Comparison of ENCODE assay signal across 26 cellular contexts in genomic region chr1:156900019-156900718, GRCh38. TPM values are rescaled to one million over a fixed set of nuclear protein-coding genes. Genes with fewer than 3 reads are reported as not detected.
DNase-seq lines count a peak whose midpoint lies in the region; ATAC-seq and TF ChIP-seq lines count a peak whose summit lies in the region.
"Had no signal": no experiment of that assay in that cellular context is flagged by ENCODE, and none has a peak within 500 bp of the region (broad histone marks: within the 10 kb centered on the region; RNA-seq: fewer than 3 reads in every experiment).

No MANE protein-coding gene starts in this region.

- H3K9me3 ChIP-seq in skeletal muscle tissue (ENCODE audit: control insufficient read depth in 3 of 3, low read length in 3 of 3) = no peaks in the 10 kb centered on the region
- H3K9me3 ChIP-seq: esophagus squamous epithelium, thoracic aorta had no signal

- DNase-seq in activated CD4-positive, alpha-beta T cell treated with anti-CD3 and anti-CD28 coated beads, Interleukin-2, amount 10 ng/mL, durations not matched to agents 7 days and 5 days = no peak
- no peak for DNase-seq in activated CD4-positive, alpha-beta T cell treated with anti-CD3 and anti-CD28 coated beads, Interleukin-2, amount 50 U/mL, for 48 hours
- DNase-seq in RWPE1 (ENCODE audit: low spot score) (no peak), fibroblast of peridontal ligament (ENCODE audit: extremely low read depth) (peak; percentile 69), immature natural killer cell (no peak), NCI-H748 treated with DMSO at 0.1 percent for 48 hours (lab: John Stamatoyannopoulos, UW) (no peak)
- DNase-seq in activated T-cell treated with anti-CD3 and anti-CD28 coated beads, Interleukin-2, amount 50 U/mL, for 72 hours = no peak
- DNase-seq: central memory CD4-positive, alpha-beta T cell; DMS153; effector CD4-positive, alpha-beta T cell; esophagus squamous epithelium; NCI-H446; SHP77 had no signal

- no peak overlapping the region for H3K9ac ChIP-seq in skeletal muscle tissue (ENCODE audit: low read depth in 1 of 3, low read length in 3 of 3)

- H3K27ac ChIP-seq in RWPE1 = peak overlapping the region; percentile 99
- H3K27ac ChIP-seq in skeletal muscle tissue (ENCODE audit: low read depth, low read length) = peak overlapping the region; percentile 12
- H3K27ac ChIP-seq: C4-2B, hepatocyte, thoracic aorta had no signal

- no peak overlapping the region for H3K4me3 Mint-ChIP-seq in activated CD4-positive, alpha-beta T cell treated with anti-CD3 and anti-CD28 coated beads, Interleukin-2, amount 10 ng/mL, durations not matched to agents 7 days and 5 days
- no peak overlapping the region for H3K4me3 Mint-ChIP-seq in immature natural killer cell
- no peak overlapping the region for H3K4me3 Mint-ChIP-seq in activated T-cell treated with anti-CD3 and anti-CD28 coated beads, Interleukin-2, amount 50 U/mL, for 72 hours
- H3K4me3 Mint-ChIP-seq: activated T-helper 1 cell treated with anti-CD3 and anti-CD28 coated beads, Interleukin-12 subunit alpha, Interleukin-12 subunit beta, Interleukin-2, Interleukin-4 antibody, amounts not matched to agents 30 ng/mL and 10 ng/mL and 1 ng/mL, durations not matched to agents 14 hours and 24 hours and 36 hours; memory B cell; stimulated activated effector memory CD8-positive, alpha-beta T cell treated with anti-CD3 and anti-CD28 coated beads, Interleukin-12 subunit alpha, Interleukin-12 subunit beta, amount 100 ng/mL, for 72 hours; T-helper 1 cell treated with Interleukin-12 subunit alpha and Interleukin-12 subunit beta and Interleukin-4 antibody, amounts not matched to agents 30 μg/mL and 1 μg/mL, for 36 hours had no signal

- H3K36me3 ChIP-seq in skeletal muscle tissue (ENCODE audit: control insufficient read depth in 3 of 3, insufficient read depth in 3 of 3, low read length in 3 of 3) = no peaks in the 10 kb centered on the region
- H3K36me3 ChIP-seq: esophagus squamous epithelium, thoracic aorta had no signal

- peaks cover 0 to 5% (median 4%) of the 10 kb centered on the region in 3 donors for H3K27me3 ChIP-seq in skeletal muscle tissue (ENCODE audit: control insufficient read depth in 3 of 3, insufficient read depth in 3 of 3, low read length in 3 of 3)

- H3K36me3 Mint-ChIP-seq in activated CD4-positive, alpha-beta T cell treated with anti-CD3 and anti-CD28 coated beads, Interleukin-2, amount 10 ng/mL, durations not matched to agents 7 days and 5 days (ENCODE audit: low read depth) = no peaks in the 10 kb centered on the region
- H3K36me3 Mint-ChIP-seq in immature natural killer cell = no peaks in the 10 kb centered on the region
- no peaks in the 10 kb centered on the region for H3K36me3 Mint-ChIP-seq in activated T-cell treated with anti-CD3 and anti-CD28 coated beads, Interleukin-2, amount 50 U/mL, for 72 hours (ENCODE audit: insufficient read depth in 2 of 2)
- H3K36me3 Mint-ChIP-seq: memory B cell; stimulated activated effector memory CD8-positive, alpha-beta T cell treated with anti-CD3 and anti-CD28 coated beads, Interleukin-12 subunit alpha, Interleukin-12 subunit beta, amount 100 ng/mL, for 72 hours had no signal

- no peak for TF ChIP-seq CTCF in RWPE1 (conservative IDR thresholded peaks at IDR 0.05; ENCODE audit: low read depth)

- H3K4me1 Mint-ChIP-seq in activated CD4-positive, alpha-beta T cell treated with anti-CD3 and anti-CD28 coated beads, Interleukin-2, amount 10 ng/mL, durations not matched to agents 7 days and 5 days = peaks cover 13% of the 10 kb centered on the region
- no peaks in the 10 kb centered on the region for H3K4me1 Mint-ChIP-seq in immature natural killer cell
- peaks cover 6% of the 10 kb centered on the region for H3K4me1 Mint-ChIP-seq in activated T-cell treated with anti-CD3 and anti-CD28 coated beads, Interleukin-2, amount 50 U/mL, for 72 hours (ENCODE audit: low read depth)
- H3K4me1 Mint-ChIP-seq: memory B cell had no signal

- H3K9me3 Mint-ChIP-seq in activated CD4-positive, alpha-beta T cell treated with anti-CD3 and anti-CD28 coated beads, Interleukin-2, amount 10 ng/mL, durations not matched to agents 7 days and 5 days = no peaks in the 10 kb centered on the region
- H3K9me3 Mint-ChIP-seq in immature natural killer cell = no peaks in the 10 kb centered on the region
- H3K9me3 Mint-ChIP-seq in activated T-cell treated with anti-CD3 and anti-CD28 coated beads, Interleukin-2, amount 50 U/mL, for 72 hours = no peaks in the 10 kb centered on the region
- H3K9me3 Mint-ChIP-seq: activated T-helper 1 cell treated with anti-CD3 and anti-CD28 coated beads, Interleukin-12 subunit alpha, Interleukin-12 subunit beta, Interleukin-2, Interleukin-4 antibody, amounts not matched to agents 30 ng/mL and 10 ng/mL and 1 ng/mL, durations not matched to agents 14 hours and 24 hours and 36 hours; memory B cell; stimulated activated effector memory CD8-positive, alpha-beta T cell treated with anti-CD3 and anti-CD28 coated beads, Interleukin-12 subunit alpha, Interleukin-12 subunit beta, amount 100 ng/mL, for 72 hours; T-helper 1 cell treated with Interleukin-12 subunit alpha and Interleukin-12 subunit beta and Interleukin-4 antibody, amounts not matched to agents 30 μg/mL and 1 μg/mL, for 36 hours had no signal

- CTCF ChIA-PET in activated CD4-positive, alpha-beta T cell treated with anti-CD3 and anti-CD28 coated beads, Interleukin-2, amount 10 ng/mL, durations not matched to agents 7 days and 5 days (lab: Charles Lee) = interaction anchor here (0.5 to 2.6 kb wide), 4 partner anchors 11 to 463 kb away, joined by 3 to 6 read pairs (median 3); no protein-coding TSS in a partner anchor
- CTCF ChIA-PET in RWPE1 (lab: Yijun Ruan, JAX) = interaction anchor here (0.6 to 0.7 kb wide), 3 partner anchors 10 to 280 kb away, joined by 3 to 7 read pairs (median 4); no protein-coding TSS in a partner anchor

- POLR2A ChIA-PET in activated CD4-positive, alpha-beta T cell treated with anti-CD3 and anti-CD28 coated beads, Interleukin-2, amount 10 ng/mL, durations not matched to agents 7 days and 5 days (lab: Charles Lee) = no interaction called here
- POLR2A ChIA-PET in RWPE1 (lab: Yijun Ruan, JAX; ENCODE audit: low non-redundant PET) = no interaction called here

- peaks cover 31 to 71% (median 69%) of the 10 kb centered on the region in 3 donors for H3K4me1 ChIP-seq in skeletal muscle tissue (ENCODE audit: control insufficient read depth in 3 of 3, insufficient read depth in 3 of 3, low read length in 3 of 3)

- H3K27me3 Mint-ChIP-seq in activated CD4-positive, alpha-beta T cell treated with anti-CD3 and anti-CD28 coated beads, Interleukin-2, amount 10 ng/mL, durations not matched to agents 7 days and 5 days = peaks cover 14% of the 10 kb centered on the region
- H3K27me3 Mint-ChIP-seq in immature natural killer cell (ENCODE audit: low read depth in 3 of 3) = peaks cover 0 to 22% (median 1%) of the 10 kb centered on the region in 3 donors
- peaks cover 29% of the 10 kb centered on the region for H3K27me3 Mint-ChIP-seq in activated T-cell treated with anti-CD3 and anti-CD28 coated beads, Interleukin-2, amount 50 U/mL, for 72 hours (ENCODE audit: low read depth)

- no peak for ATAC-seq in activated T-cell treated with anti-CD3 and anti-CD28 coated beads, Interleukin-2, amount 50 U/mL, for 72 hours (replicated peaks in 1 of 2)
- ATAC-seq: stimulated activated effector memory CD8-positive, alpha-beta T cell treated with anti-CD3 and anti-CD28 coated beads, Interleukin-12 subunit alpha, Interleukin-12 subunit beta, amount 100 ng/mL, for 72 hours had no signal

- H3K4me3 ChIP-seq in skeletal muscle tissue (ENCODE audit: low read length in 3 of 3) = no peak overlapping the region
- H3K4me3 ChIP-seq: esophagus squamous epithelium, hepatocyte, thoracic aorta had no signal

- H3K27ac Mint-ChIP-seq in activated CD4-positive, alpha-beta T cell treated with anti-CD3 and anti-CD28 coated beads, Interleukin-2, amount 10 ng/mL, durations not matched to agents 7 days and 5 days = peak overlapping the region; percentile 44
- H3K27ac Mint-ChIP-seq in immature natural killer cell = no peak overlapping the region
- H3K27ac Mint-ChIP-seq in activated T-cell treated with anti-CD3 and anti-CD28 coated beads, Interleukin-2, amount 50 U/mL, for 72 hours = no peak overlapping the region
- H3K27ac Mint-ChIP-seq: activated T-helper 1 cell treated with anti-CD3 and anti-CD28 coated beads, Interleukin-12 subunit alpha, Interleukin-12 subunit beta, Interleukin-2, Interleukin-4 antibody, amounts not matched to agents 30 ng/mL and 10 ng/mL and 1 ng/mL, durations not matched to agents 14 hours and 24 hours and 36 hours; memory B cell; stimulated activated effector memory CD8-positive, alpha-beta T cell treated with anti-CD3 and anti-CD28 coated beads, Interleukin-12 subunit alpha, Interleukin-12 subunit beta, amount 100 ng/mL, for 72 hours; T-helper 1 cell treated with Interleukin-12 subunit alpha and Interleukin-12 subunit beta and Interleukin-4 antibody, amounts not matched to agents 30 μg/mL and 1 μg/mL, for 36 hours had no signal

RNA-seq across cellular contexts. Expression of gene PEAR1, which starts 6.7 kb away (rescaled TPM):
- total RNA-seq in activated CD4-positive, alpha-beta T cell treated with anti-CD3 and anti-CD28 coated beads, Interleukin-2, amount 10 ng/mL, durations not matched to agents 7 days and 5 days = under 1 TPM; 0.07 to 0.15 TPM
- total RNA-seq in skeletal muscle tissue = 4.7 TPM
- polyA plus RNA-seq in immature natural killer cell = under 1 TPM in 1 of 3 donors, not detected in 2; 0.28 TPM
- total RNA-seq in activated T-cell treated with anti-CD3 and anti-CD28 coated beads, Interleukin-2, amount 50 U/mL, for 72 hours = under 1 TPM in 1 of 2 donors, not detected in 1; 0.07 TPM
- total RNA-seq: H4 had no signal
- polyA plus RNA-seq: neural cell had no signal

RNA-seq across cellular contexts. Expression of gene LRRC71, which starts 20.3 kb away (rescaled TPM):
- total RNA-seq in activated CD4-positive, alpha-beta T cell treated with anti-CD3 and anti-CD28 coated beads, Interleukin-2, amount 10 ng/mL, durations not matched to agents 7 days and 5 days = not detected
- total RNA-seq in skeletal muscle tissue = not detected
- polyA plus RNA-seq in immature natural killer cell = not detected
- not detected for total RNA-seq in activated T-cell treated with anti-CD3 and anti-CD28 coated beads, Interleukin-2, amount 50 U/mL, for 72 hours
- total RNA-seq: A673; activated CD8-positive, alpha-beta memory T cell treated with anti-CD3 and anti-CD28 coated beads for 36 hours; activated T-helper 1 cell treated with anti-CD3 and anti-CD28 coated beads, Interleukin-12 subunit alpha, Interleukin-12 subunit beta, Interleukin-2, Interleukin-4 antibody, amounts not matched to agents 30 ng/mL and 10 ng/mL and 1 ng/mL, durations not matched to agents 14 hours and 24 hours and 36 hours; esophagus squamous epithelium; H4; hepatocyte; thoracic aorta had no signal
- polyA plus RNA-seq: hepatocyte, keratinocyte, neural cell had no signal

RNA-seq across cellular contexts. Expression of gene NTRK1, which starts 39.5 kb away (rescaled TPM):
- total RNA-seq in activated CD4-positive, alpha-beta T cell treated with anti-CD3 and anti-CD28 coated beads, Interleukin-2, amount 10 ng/mL, durations not matched to agents 7 days and 5 days = 1 to 10 TPM; 1.9 to 2.0 TPM
- 0.52 TPM for total RNA-seq in skeletal muscle tissue
- under 1 TPM in 1 of 3 donors, not detected in 2; 0.71 TPM for polyA plus RNA-seq in immature natural killer cell
- total RNA-seq in activated T-cell treated with anti-CD3 and anti-CD28 coated beads, Interleukin-2, amount 50 U/mL, for 72 hours = 10 to 100 TPM; 16.8 to 21.4 TPM
- polyA plus RNA-seq: hepatocyte had no signal

RNA-seq across cellular contexts. Expression of gene INSRR, which starts 41.3 kb away (rescaled TPM):
- total RNA-seq in activated CD4-positive, alpha-beta T cell treated with anti-CD3 and anti-CD28 coated beads, Interleukin-2, amount 10 ng/mL, durations not matched to agents 7 days and 5 days = under 1 TPM in 1 of 2 experiments, not detected in 1; 0.05 TPM
- total RNA-seq in skeletal muscle tissue = 0.52 TPM
- polyA plus RNA-seq in immature natural killer cell = not detected
- total RNA-seq in activated T-cell treated with anti-CD3 and anti-CD28 coated beads, Interleukin-2, amount 50 U/mL, for 72 hours = under 1 TPM; 0.17 to 0.30 TPM
- total RNA-seq: activated CD8-positive, alpha-beta memory T cell treated with anti-CD3 and anti-CD28 coated beads for 36 hours; esophagus squamous epithelium; H4; hepatocyte; thoracic aorta had no signal
- polyA plus RNA-seq: hepatocyte, keratinocyte had no signal

Comparison
In these comparisons a context has a peak if more than half of its experiments do, and no peak if none do; other contexts are left out.
1. RNA of gene NTRK1, which starts 39.5 kb away (total RNA-seq): 16.8 to 21.4 TPM in activated T-cell treated with anti-CD3 and anti-CD28 coated beads, Interleukin-2, amount 50 U/mL, for 72 hours; 1.9 to 2.0 TPM in activated CD4-positive, alpha-beta T cell treated with anti-CD3 and anti-CD28 coated beads, Interleukin-2, amount 10 ng/mL, durations not matched to agents 7 days and 5 days and 0.52 TPM in skeletal muscle tissue (single experiment); every median in the first group is over 4 times any median in the second.